10 cellular contexts compared by ENCODE assay signal in the genomic region with DNA sequence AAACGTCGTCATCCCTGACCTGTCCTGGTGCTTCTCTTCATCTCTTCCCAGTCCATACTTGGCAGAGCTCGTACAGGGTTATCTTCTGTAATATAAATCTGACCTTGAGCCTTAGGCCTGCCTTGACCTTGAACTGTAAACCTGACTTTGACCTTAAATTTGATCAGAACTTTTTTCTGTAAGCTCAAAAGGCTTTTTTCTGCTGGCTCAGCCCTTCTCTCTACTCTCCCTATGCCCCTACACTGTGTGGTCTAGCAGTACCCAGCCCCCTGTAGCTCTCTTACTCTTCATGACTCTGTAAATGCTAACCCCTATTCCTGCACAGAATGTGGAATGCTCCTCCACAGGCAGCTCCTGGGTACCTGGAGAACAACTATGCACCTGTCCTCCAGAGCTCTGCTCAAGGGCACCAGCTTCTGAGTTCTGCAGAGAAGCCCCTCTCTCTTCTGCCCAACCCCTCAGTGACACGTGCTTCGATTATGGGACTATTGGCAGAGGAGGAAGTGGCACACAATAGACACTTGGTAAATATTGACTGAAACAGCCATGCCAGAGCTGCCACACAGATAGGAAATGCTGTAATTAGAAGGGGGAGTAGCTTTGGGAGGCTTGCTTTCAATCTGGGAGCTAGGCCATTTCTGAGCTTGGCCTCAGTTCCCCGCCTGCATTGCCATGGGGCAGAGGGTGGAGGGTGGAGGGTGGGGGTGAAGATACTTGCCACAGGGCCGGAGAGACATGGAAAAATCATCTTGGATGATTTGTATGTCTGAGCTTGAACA. TPM values are rescaled to one million over a fixed set of nuclear protein-coding genes. Genes with fewer than 3 reads are reported as not detected.
A peak's percentile ranks its signal among the peaks of the same experiment; 100 is the strongest.
DNase-seq lines count a peak whose midpoint lies in the region; ATAC-seq and TF ChIP-seq lines count a peak whose summit lies in the region.
"Had no signal": no experiment of that assay in that cellular context is flagged by ENCODE, and none has a peak within 500 bp of the region (broad histone marks: within the 10 kb centered on the region; RNA-seq: fewer than 3 reads in every experiment).

No MANE protein-coding gene starts in this region.

- peaks cover 16% of the 10 kb centered on the region for H3K36me3 Mint-ChIP-seq in CD8-positive, alpha-beta T cell

- H3K4me3 Mint-ChIP-seq in CD8-positive, alpha-beta T cell = peak overlapping the region; percentile 40
- H3K4me3 Mint-ChIP-seq: activated CD4-positive, alpha-beta T cell treated with anti-CD3 and anti-CD28 coated beads for 36 hours; neural crest cell had no signal

- no peaks in the 10 kb centered on the region for H3K27me3 Mint-ChIP-seq in CD8-positive, alpha-beta T cell (ENCODE audit: low read depth)
- H3K27me3 Mint-ChIP-seq: activated CD4-positive, alpha-beta T cell treated with anti-CD3 and anti-CD28 coated beads for 36 hours had no signal

- H3K9me3 Mint-ChIP-seq in CD8-positive, alpha-beta T cell = no peaks in the 10 kb centered on the region
- H3K9me3 Mint-ChIP-seq: neural crest cell had no signal

- ATAC-seq in CD8-positive, alpha-beta T cell = peak; percentile 38
- ATAC-seq in GM19395 (IDR thresholded peaks at IDR 0.05; ENCODE audit: unreplicated experiment) (no peak), GM18520 (IDR thresholded peaks at IDR 0.05; ENCODE audit: unreplicated experiment) (no peak)
- ATAC-seq: activated CD4-positive, alpha-beta T cell treated with anti-CD3 and anti-CD28 coated beads for 36 hours had no signal

- TF ChIP-seq CTCF in CD8-positive, alpha-beta T cell (IDR thresholded peaks at IDR 0.05) = no peak

- no peaks in the 10 kb centered on the region for H3K27me3 ChIP-seq in CD8-positive, alpha-beta T cell (ENCODE audit: insufficient read depth, low read length)

- CTCF ChIA-PET in CD8-positive, alpha-beta T cell (lab: Charles Lee) = interaction anchor here (0.7 to 3.3 kb wide), 5 partner anchors 11 to 33 kb away, joined by 3 to 10 read pairs (median 4); a partner anchor contains a TSS

- H3K4me1 ChIP-seq in CD8-positive, alpha-beta T cell (ENCODE audit: insufficient read depth, low read length) = peaks cover 64% of the 10 kb centered on the region

- no peaks in the 10 kb centered on the region for H3K9me3 ChIP-seq in CD8-positive, alpha-beta T cell (ENCODE audit: low read length)

- intact Hi-C loops in CD8-positive, alpha-beta T cell (cut with DNase I, micrococcal nuclease) = no loop called here

- H3K27ac ChIP-seq in CD8-positive, alpha-beta T cell (ENCODE audit: low read depth, low read length) = no peak overlapping the region

- H3K4me1 Mint-ChIP-seq in CD8-positive, alpha-beta T cell (ENCODE audit: low read depth) = peaks cover 63% of the 10 kb centered on the region

- no peaks in the 10 kb centered on the region for H3K36me3 ChIP-seq in CD8-positive, alpha-beta T cell (ENCODE audit: insufficient read depth, low read length)

- DNase-seq in CD8-positive, alpha-beta T cell = peak in 1 of 7 experiments; percentile 6
- DNase-seq in NCI-H2029 treated with DMSO at 0.1 percent for 48 hours (lab: John Stamatoyannopoulos, UW) = peak; percentile 96
- peak; percentile 40 for DNase-seq in activated CD8-positive, alpha-beta memory T cell treated with anti-CD3 and anti-CD28 coated beads, Interleukin-2, amount 50 U/mL, for 48 hours
- DNase-seq in midbrain (lab: John Stamatoyannopoulos, UW) = peak; percentile 10
- DNase-seq in COLO829 (ENCODE audit: low spot score) = no peak
- DNase-seq in HK-2 (ENCODE audit: unreplicated experiment) = no peak
- DNase-seq: activated CD4-positive, alpha-beta T cell treated with anti-CD3 and anti-CD28 coated beads for 36 hours had no signal

- peak overlapping the region; percentile 72 for H3K27ac Mint-ChIP-seq in CD8-positive, alpha-beta T cell
- H3K27ac Mint-ChIP-seq: activated CD4-positive, alpha-beta T cell treated with anti-CD3 and anti-CD28 coated beads for 36 hours had no signal

- POLR2A ChIA-PET in CD8-positive, alpha-beta T cell (lab: Charles Lee) = interaction anchor here (0.6 to 3.4 kb wide), 5 partner anchors 8 to 21 kb away, joined by 3 to 18 read pairs (median 3); a partner anchor contains a TSS

- H3K4me3 ChIP-seq in CD8-positive, alpha-beta T cell (ENCODE audit: low read depth, low read length) = no peak overlapping the region

RNA-seq across cellular contexts. Expression of a gene that starts 15.4 kb away (rescaled TPM):
- total RNA-seq in CD8-positive, alpha-beta T cell = 10 to 100 TPM; 13.6 to 14.4 TPM

RNA-seq across cellular contexts. Expression of a gene that starts 47.5 kb away (rescaled TPM):
- total RNA-seq in CD8-positive, alpha-beta T cell = 1 to 10 TPM; 1.2 TPM

RNA-seq across cellular contexts. Expression of a gene that starts 55.6 kb away (rescaled TPM):
- total RNA-seq in CD8-positive, alpha-beta T cell = not detected
- total RNA-seq: neural crest cell had no signal

Comparison
In these comparisons a context has a peak if more than half of its experiments do, and no peak if none do; other contexts are left out.
1. DNase-seq: peak in NCI-H2029 treated with DMSO at 0.1 percent for 48 hours (single experiment), activated CD8-positive, alpha-beta memory T cell treated with anti-CD3 and anti-CD28 coated beads, Interleukin-2, amount 50 U/mL, for 48 hours (single experiment) and midbrain (single experiment); none in COLO829 (single experiment) and HK-2 (single experiment).